24 cellular contexts compared by ENCODE assay signal in the genomic region with DNA sequence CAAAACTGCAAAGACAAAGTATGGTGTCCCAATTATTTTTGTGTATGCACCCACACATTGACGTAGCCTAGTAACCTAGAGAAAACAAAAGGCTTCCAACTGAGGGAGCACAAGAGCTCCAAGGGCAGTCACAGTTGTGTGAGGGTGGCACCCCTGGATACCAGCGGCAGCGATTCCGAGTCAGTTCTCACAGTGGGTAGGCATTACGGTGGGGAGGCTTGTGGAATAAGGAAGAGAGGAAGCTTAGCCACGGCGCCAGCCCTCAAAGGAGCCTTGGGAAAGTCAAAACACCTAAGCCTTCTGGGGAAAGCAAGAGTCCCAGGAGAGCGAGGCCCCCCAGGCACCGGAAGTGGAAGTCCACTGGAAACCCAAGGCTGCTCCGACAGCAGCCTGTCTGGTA.
"Had no signal": no experiment of that assay in that cellular context is flagged by ENCODE, and none has a peak within 500 bp of the region (broad histone marks: within the 10 kb centered on the region; RNA-seq: fewer than 3 reads in every experiment).

No MANE protein-coding gene starts in this region.

- H3K9me3 ChIP-seq: esophagus squamous epithelium, left lung, mucosa of descending colon, right lobe of liver, suprapubic skin, transverse colon, upper lobe of right lung, uterus had no signal

- H3K4me1 ChIP-seq: esophagus squamous epithelium, left lung, right lobe of liver, transverse colon, upper lobe of right lung, uterus had no signal

- H3K9ac ChIP-seq: parathyroid adenoma had no signal

- ATAC-seq: effector memory CD8-positive, alpha-beta T cell; left cardiac atrium; left lung; mucosa of descending colon; natural killer cell treated with Interleukin-12 subunit alpha and Interleukin-12 subunit beta and Interleukin-15 and Interleukin-18, amount 100 ng/mL, for 72 hours; right lobe of liver; stimulated activated naive CD8-positive, alpha-beta T cell treated with anti-CD3 and anti-CD28 coated beads, Interleukin-15, amount 100 ng/mL, for 72 hours had no signal

- H3K27ac ChIP-seq: esophagus squamous epithelium, left lung, parathyroid adenoma, right lobe of liver, suprapubic skin, transverse colon, upper lobe of right lung, uterus had no signal

- H3K36me3 ChIP-seq: esophagus squamous epithelium, left lung, right lobe of liver, suprapubic skin, transverse colon, upper lobe of right lung, uterus had no signal

- FAIRE-seq: endometrium, frontal cortex, small intestine had no signal

- DNase-seq: cortex of kidney; effector memory CD8-positive, alpha-beta T cell; erythroblast; esophagus squamous epithelium; left cardiac atrium; left lung; mesenchymal stem cell; mucosa of descending colon; naive B cell; right lobe of liver; small intestine; stimulated activated CD4-positive, alpha-beta T cell treated with anti-CD3 and anti-CD28 coated beads, Interleukin-15, amount 100 ng/mL, for 24 hours; stimulated activated CD4-positive, alpha-beta T cell treated with anti-CD3 and anti-CD28 coated beads, Interleukin-4, amount 100 ng/mL, for 1 hour; stimulated activated CD8-positive, alpha-beta memory T cell treated with anti-CD3 and anti-CD28 coated beads, Interleukin-4, amount 100 ng/mL, for 48 hours; stimulated activated naive CD4-positive, alpha-beta T cell; stimulated activated naive CD8-positive, alpha-beta T cell treated with anti-CD3 and anti-CD28 coated beads, Interleukin-15, amount 100 ng/mL, for 72 hours; transverse colon; upper lobe of right lung; uterus had no signal

- H3K4me3 ChIP-seq: esophagus squamous epithelium, left lung, mucosa of descending colon, right lobe of liver, suprapubic skin, transverse colon, upper lobe of right lung, uterus had no signal

- H3K27me3 ChIP-seq: left lung, right lobe of liver, suprapubic skin, transverse colon, upper lobe of right lung, uterus had no signal
